22 cellular contexts compared by ENCODE assay signal in genomic region chr5:35138232-35138631, GRCh38.
DNase-seq lines count a peak whose midpoint lies in the region; TF ChIP-seq lines count a peak whose summit lies in the region.
"Had no signal": no experiment of that assay in that cellular context is flagged by ENCODE, and none has a peak within 500 bp of the region (broad histone marks: within the 10 kb centered on the region; RNA-seq: fewer than 3 reads in every experiment).

No MANE protein-coding gene starts in this region.

- H2AFZ ChIP-seq in GM23248, result no peak overlapping the region

- 0% methylated on average over 1 of the region's 1 CpG for WGBS in GM23248 (ENCODE audit: low coverage in 1 of 2, low lambda C conversion rate in 2 of 2, missing lambda C conversion rate in 2 of 2), 2 experiments

- CTCF ChIA-PET in Calu3 (lab: Charles Lee), result interaction anchor here (1.1 kb wide), 1 partner anchor 13 kb away, joined by 3 read pairs; no protein-coding TSS in a partner anchor

- peak overlapping the region; percentile 73 for H3K4me2 ChIP-seq in GM23248 (ENCODE audit: unreplicated experiment)

- no peak overlapping the region for H3K27ac Mint-ChIP-seq in Calu3 (ENCODE audit: unreplicated experiment)
- H3K27ac Mint-ChIP-seq: activated B cell treated with CpG ODN at 0.5 μM for 24 hours; activated CD8-positive, alpha-beta T cell treated with anti-CD3 and anti-CD28 coated beads for 36 hours; activated naive CD4-positive, alpha-beta T cell treated with anti-CD3 and anti-CD28 coated beads, Interleukin-2, amount 10 ng/mL, durations not matched to agents 7 days and 5 days; activated T-cell treated with anti-CD3 and anti-CD28 coated beads, Interleukin-2, amount 50 U/mL, for 24 hours had no signal

- H3K4me1 Mint-ChIP-seq in Calu3 (ENCODE audit: low read depth, unreplicated experiment), result no peaks in the 10 kb centered on the region
- H3K4me1 Mint-ChIP-seq: activated B cell treated with CpG ODN at 0.5 μM for 24 hours; activated naive CD4-positive, alpha-beta T cell treated with anti-CD3 and anti-CD28 coated beads, Interleukin-2, amount 10 ng/mL, durations not matched to agents 7 days and 5 days had no signal

- TF ChIP-seq CTCF in foreskin fibroblast (IDR thresholded peaks at IDR 0.05; ENCODE audit: low read depth, low read length) (no peak), Calu3 (IDR thresholded peaks at IDR 0.05; ENCODE audit: unreplicated experiment) (no peak)

- H3K4me1 ChIP-seq in GM23248 (ENCODE audit: insufficient read depth), result peaks cover 62% of the 10 kb centered on the region
- H3K4me1 ChIP-seq in adipocyte (ENCODE audit: control insufficient read depth, insufficient read depth, low read length), result peaks cover 34% of the 10 kb centered on the region
- H3K4me1 ChIP-seq: upper lobe of right lung had no signal

- H3K36me3 ChIP-seq in GM23248 (ENCODE audit: low read depth) (no peaks in the 10 kb centered on the region), adipocyte (ENCODE audit: control insufficient read depth, insufficient read depth, low read length, severe bottlenecking) (no peaks in the 10 kb centered on the region)
- H3K36me3 ChIP-seq: upper lobe of right lung had no signal

- in situ Hi-C loops in GM23248 (cut with MboI), result no loop called here

- no peaks in the 10 kb centered on the region for H4K20me1 ChIP-seq in GM23248 (ENCODE audit: insufficient read depth)

- H3K27me3 ChIP-seq in GM23248 (replicated peaks; ENCODE audit: insufficient read depth) (no peaks in the 10 kb centered on the region), adipocyte (replicated peaks; ENCODE audit: control insufficient read depth, insufficient read depth, low read length) (no peaks in the 10 kb centered on the region)
- H3K27me3 ChIP-seq: foreskin keratinocyte, upper lobe of right lung had no signal

- intact Hi-C loops in Calu3 (cut with micrococcal nuclease; ENCODE audit: unreplicated experiment), result no loop called here

- peaks cover 8% of the 10 kb centered on the region for H3K9me3 Mint-ChIP-seq in Calu3 (ENCODE audit: low read depth, unreplicated experiment)
- H3K9me3 Mint-ChIP-seq: activated B cell treated with CpG ODN at 0.5 μM for 24 hours; activated CD8-positive, alpha-beta T cell treated with anti-CD3 and anti-CD28 coated beads for 36 hours; activated naive CD4-positive, alpha-beta T cell treated with anti-CD3 and anti-CD28 coated beads, Interleukin-2, amount 10 ng/mL, durations not matched to agents 7 days and 5 days; activated T-cell treated with anti-CD3 and anti-CD28 coated beads, Interleukin-2, amount 50 U/mL, for 24 hours had no signal

- BruUV-seq in Calu3 (replicated peaks; lab: Mats Ljungman, UMichigan), result no TSS peak

- no peaks in the 10 kb centered on the region for H3K27me3 Mint-ChIP-seq in Calu3 (ENCODE audit: unreplicated experiment)

- no peak overlapping the region for H3K4me3 Mint-ChIP-seq in Calu3 (ENCODE audit: low read depth, unreplicated experiment)
- H3K4me3 Mint-ChIP-seq: activated B cell treated with CpG ODN at 0.5 μM for 24 hours; activated CD8-positive, alpha-beta T cell treated with anti-CD3 and anti-CD28 coated beads for 36 hours; activated naive CD4-positive, alpha-beta T cell treated with anti-CD3 and anti-CD28 coated beads, Interleukin-2, amount 10 ng/mL, durations not matched to agents 7 days and 5 days; activated T-cell treated with anti-CD3 and anti-CD28 coated beads, Interleukin-2, amount 50 U/mL, for 24 hours had no signal

- H3K9me2 ChIP-seq in GM23248 (ENCODE audit: insufficient read depth), result no peaks in the 10 kb centered on the region

- H3K4me3 ChIP-seq in GM23248, result peak overlapping the region; percentile 24; the same call in 1 of the 2 replicates
- no peak overlapping the region for H3K4me3 ChIP-seq in adipocyte (ENCODE audit: low read length)
- no peak overlapping the region for H3K4me3 ChIP-seq in foreskin fibroblast (ENCODE audit: low read depth in 1 of 2, low read length in 2 of 2)
- H3K4me3 ChIP-seq: upper lobe of right lung had no signal

- DNase-seq in A172 (ENCODE audit: low spot score), result peak; percentile 31
- DNase-seq in GM23248, result peak; percentile 84
- DNase-seq in adipocyte (ENCODE audit: low read depth), result peak; percentile 48
- DNase-seq in foreskin fibroblast, result peak; percentile 76 to 79
- no peak for DNase-seq in activated CD8-positive, alpha-beta memory T cell treated with anti-CD3 and anti-CD28 coated beads, Interleukin-2, amount 50 U/mL, for 48 hours
- no peak for DNase-seq in Calu3
- DNase-seq in NCI-H1436 (lab: John Stamatoyannopoulos, UW), result no peak
- no peak for DNase-seq in amniotic stem cell (lab: John Stamatoyannopoulos, UW)
- DNase-seq: activated B cell treated with CpG ODN at 0.5 μM for 24 hours; activated CD8-positive, alpha-beta T cell treated with anti-CD3 and anti-CD28 coated beads for 36 hours; activated naive CD4-positive, alpha-beta T cell treated with anti-CD3 and anti-CD28 coated beads, Interleukin-2, amount 10 ng/mL, durations not matched to agents 7 days and 5 days; activated T-cell treated with anti-CD3 and anti-CD28 coated beads, Interleukin-2, amount 50 U/mL, for 24 hours; cortex of kidney; kidney; NCI-H1105 treated with DMSO at 0.1 percent for 48 hours; NCI-H524 treated with DMSO at 0.1 percent for 48 hours; occipital lobe; RPMI8226; upper lobe of right lung had no signal

- H3K36me3 Mint-ChIP-seq in Calu3 (ENCODE audit: insufficient read depth, unreplicated experiment), result no peaks in the 10 kb centered on the region
- H3K36me3 Mint-ChIP-seq: activated naive CD4-positive, alpha-beta T cell treated with anti-CD3 and anti-CD28 coated beads, Interleukin-2, amount 10 ng/mL, durations not matched to agents 7 days and 5 days had no signal

- H3K79me2 ChIP-seq in GM23248 (ENCODE audit: insufficient read depth), result no peaks in the 10 kb centered on the region

- H3K9me3 ChIP-seq in GM23248 (ENCODE audit: low read depth) (no peaks in the 10 kb centered on the region), adipocyte (ENCODE audit: control insufficient read depth, low read length) (no peaks in the 10 kb centered on the region)
- H3K9me3 ChIP-seq: upper lobe of right lung had no signal

- H3F3A ChIP-seq in GM23248 (ENCODE audit: insufficient read depth), result peaks cover 48% of the 10 kb centered on the region

- H3K9ac ChIP-seq in GM23248 (peak overlapping the region; percentile 67), adipocyte (ENCODE audit: low read length) (peak overlapping the region; percentile 12)

- H3K27ac ChIP-seq in GM23248, result peak overlapping the region; percentile 96
- H3K27ac ChIP-seq: 22Rv1, C4-2B, foreskin keratinocyte, upper lobe of right lung had no signal

Comparison
In these comparisons a context has a peak if more than half of its experiments do, and no peak if none do; other contexts are left out.
1. DNase-seq: peak in A172 (single experiment), GM23248 (single experiment), adipocyte (single experiment) and foreskin fibroblast (2 of 2); none in activated CD8-positive, alpha-beta memory T cell treated with anti-CD3 and anti-CD28 coated beads, Interleukin-2, amount 50 U/mL, for 48 hours (single experiment), Calu3 (single experiment), NCI-H1436 (single experiment) and amniotic stem cell (single experiment).